Comparison of ENCODE assay signal across 10 cellular contexts in the genomic region with DNA sequence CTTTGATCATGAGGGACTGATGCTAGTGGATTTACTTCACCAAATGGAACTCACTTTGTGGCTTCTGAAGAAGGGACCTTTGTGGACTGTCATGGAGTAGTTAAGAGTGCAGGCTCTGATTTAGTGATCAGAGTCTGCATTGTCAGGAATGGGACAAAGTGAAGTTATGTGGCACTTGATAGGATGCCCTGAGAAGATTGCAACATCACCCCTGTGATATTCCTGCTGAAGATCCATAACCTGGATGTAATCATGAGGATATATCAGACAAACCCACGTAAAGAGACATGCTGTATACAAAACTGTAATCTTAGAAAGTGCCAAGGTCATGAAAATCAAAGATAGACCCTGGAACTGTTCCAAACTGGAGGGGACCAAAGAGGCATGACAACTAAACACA. TPM values are rescaled to one million over a fixed set of nuclear protein-coding genes. Genes with fewer than 3 reads are reported as not detected.
A peak's percentile ranks its signal among the peaks of the same experiment; 100 is the strongest.
DNase-seq lines count a peak whose midpoint lies in the region; ATAC-seq and TF ChIP-seq lines count a peak whose summit lies in the region.
"Had no signal": no experiment of that assay in that cellular context is flagged by ENCODE, and none has a peak within 500 bp of the region (broad histone marks: within the 10 kb centered on the region; RNA-seq: fewer than 3 reads in every experiment).

No MANE protein-coding gene starts in this region.

- peak overlapping the region in 4 of 10 experiments; percentile 87 to 93 (median 92); a peak in 4 of 20 replicates for H3K4me3 ChIP-seq in BLaER1 treated with 17β-estradiol and CSF1 and Interleukin-3, amounts not matched to agents 10 nM and 100 nM
- H3K4me3 ChIP-seq in HAP-1 = peak overlapping the region; percentile 97
- peak overlapping the region in 1 of 2 experiments; percentile 88 for H3K4me3 ChIP-seq in mesenchymal stem cell (ENCODE audit: insufficient read depth in 1 of 2, low read depth in 1 of 2, low read length in 2 of 2)

- intact Hi-C loops in left ventricle myocardium superior (cut with micrococcal nuclease) = no loop called here
- intact Hi-C loops in CD14-positive monocyte (cut with micrococcal nuclease) = loop anchor here in 1 of 2 donors (5.0 kb wide), 1 partner anchor 78 kb away; a partner anchor contains a TSS
- intact Hi-C loops in cardiac septum (cut with DNase I) = loop anchor here (2.0 kb wide), 1 partner anchor 31 kb away; a partner anchor contains a TSS

- no peaks in the 10 kb centered on the region for H3K27me3 ChIP-seq in BLaER1 treated with 17β-estradiol and CSF1 and Interleukin-3, amounts not matched to agents 10 nM and 100 nM
- H3K27me3 ChIP-seq in HAP-1 (ENCODE audit: low read depth) (no peaks in the 10 kb centered on the region), mesenchymal stem cell (ENCODE audit: control insufficient read depth in 1 of 2, insufficient read depth in 1 of 2, low read length in 2 of 2) (no peaks in the 10 kb centered on the region)
- H3K27me3 ChIP-seq: esophagus squamous epithelium had no signal

- no peak overlapping the region for H2AK5ac ChIP-seq in mesenchymal stem cell (ENCODE audit: low read length, severe bottlenecking)

- peaks cover 27% of the 10 kb centered on the region for H3K4me1 Mint-ChIP-seq in activated T-helper 17 cell treated with anti-CD3 and anti-CD28 coated beads, Interleukin-2, amount 50 U/mL, for 72 hours
- H3K4me1 Mint-ChIP-seq in CD14-positive monocyte = peaks cover 19% of the 10 kb centered on the region

- peaks cover 27 to 34% (median 31%) of the 10 kb centered on the region in 10 experiments for H3K4me1 ChIP-seq in BLaER1 treated with 17β-estradiol and CSF1 and Interleukin-3, amounts not matched to agents 10 nM and 100 nM
- peaks cover 16% of the 10 kb centered on the region for H3K4me1 ChIP-seq in HAP-1
- peaks cover 3% of the 10 kb centered on the region for H3K4me1 ChIP-seq in mesenchymal stem cell (ENCODE audit: control insufficient read depth, insufficient read depth, low read depth, low read length)

- no peak overlapping the region for H2AFZ ChIP-seq in mesenchymal stem cell (ENCODE audit: low read depth, low read length)

- H3K4me3 Mint-ChIP-seq in activated T-helper 17 cell treated with anti-CD3 and anti-CD28 coated beads, Interleukin-2, amount 50 U/mL, for 72 hours = peak overlapping the region; percentile 95
- no peak overlapping the region for H3K4me3 Mint-ChIP-seq in CD14-positive monocyte

- H2BK12ac ChIP-seq in mesenchymal stem cell (ENCODE audit: low read length in 2 of 2) = no peak overlapping the region

- H3K9me3 ChIP-seq in BLaER1 treated with 17β-estradiol and CSF1 and Interleukin-3, amounts not matched to agents 10 nM and 100 nM (replicated peaks in 1 of 11) = no peaks in the 10 kb centered on the region
- H3K9me3 ChIP-seq in HAP-1 = no peaks in the 10 kb centered on the region
- no peaks in the 10 kb centered on the region for H3K9me3 ChIP-seq in mesenchymal stem cell (ENCODE audit: control insufficient read depth, low read length)
- H3K9me3 ChIP-seq: esophagus squamous epithelium had no signal

- ATAC-seq in activated T-helper 17 cell treated with anti-CD3 and anti-CD28 coated beads, Interleukin-2, amount 50 U/mL, for 72 hours (replicated peaks) = no peak
- ATAC-seq in left ventricle myocardium superior (no peak), HG03045 (IDR thresholded peaks at IDR 0.05; ENCODE audit: unreplicated experiment) (no peak)

- H3K23ac ChIP-seq in mesenchymal stem cell (ENCODE audit: low read length in 2 of 2) = no peak overlapping the region

- no peak overlapping the region for H4K91ac ChIP-seq in mesenchymal stem cell (ENCODE audit: low read length)

- peak overlapping the region; percentile 9 for H3K27ac Mint-ChIP-seq in activated T-helper 17 cell treated with anti-CD3 and anti-CD28 coated beads, Interleukin-2, amount 50 U/mL, for 72 hours
- H3K27ac Mint-ChIP-seq in CD14-positive monocyte = no peak overlapping the region

- peaks cover 15 to 25% (median 21%) of the 10 kb centered on the region in 11 experiments for H3K36me3 ChIP-seq in BLaER1 treated with 17β-estradiol and CSF1 and Interleukin-3, amounts not matched to agents 10 nM and 100 nM
- H3K36me3 ChIP-seq in HAP-1 (replicated peaks) (peaks cover 22% of the 10 kb centered on the region), mesenchymal stem cell (ENCODE audit: control insufficient read depth in 1 of 2, insufficient read depth in 2 of 2, low read depth in 1 of 2, low read length in 2 of 2) (peaks cover 12 to 19% of the 10 kb centered on the region in 2 experiments)

- peaks cover 34% of the 10 kb centered on the region for H3K36me3 Mint-ChIP-seq in activated T-helper 17 cell treated with anti-CD3 and anti-CD28 coated beads, Interleukin-2, amount 50 U/mL, for 72 hours (ENCODE audit: low read depth)
- peaks cover 14 to 19% of the 10 kb centered on the region in 2 donors for H3K36me3 Mint-ChIP-seq in CD14-positive monocyte

- H3K9me3 Mint-ChIP-seq in activated T-helper 17 cell treated with anti-CD3 and anti-CD28 coated beads, Interleukin-2, amount 50 U/mL, for 72 hours = no peaks in the 10 kb centered on the region
- no peaks in the 10 kb centered on the region for H3K9me3 Mint-ChIP-seq in CD14-positive monocyte
- H3K9me3 Mint-ChIP-seq: naive B cell had no signal

- H4K8ac ChIP-seq in mesenchymal stem cell (ENCODE audit: low read length) = no peak overlapping the region

- peak overlapping the region in 8 of 11 experiments; percentile 82 to 92 (median 87); a peak in 8 of 22 replicates for H3K9ac ChIP-seq in BLaER1 treated with 17β-estradiol and CSF1 and Interleukin-3, amounts not matched to agents 10 nM and 100 nM
- H3K9ac ChIP-seq in mesenchymal stem cell (ENCODE audit: low read length) = peak overlapping the region; percentile 92

- no peaks in the 10 kb centered on the region for H3K27me3 Mint-ChIP-seq in activated T-helper 17 cell treated with anti-CD3 and anti-CD28 coated beads, Interleukin-2, amount 50 U/mL, for 72 hours
- peaks cover 0 to 2% (median 0%) of the 10 kb centered on the region in 3 donors for H3K27me3 Mint-ChIP-seq in CD14-positive monocyte (ENCODE audit: low read depth in 3 of 3)
- H3K27me3 Mint-ChIP-seq: naive B cell had no signal

- in situ Hi-C loops in HAP-1 (cut with MboI; ENCODE audit: low sequenced_read_pairs) = no loop called here

- H3K18ac ChIP-seq in mesenchymal stem cell (ENCODE audit: low read depth in 1 of 2, low read length in 2 of 2) = no peak overlapping the region

- H2BK120ac ChIP-seq in mesenchymal stem cell (ENCODE audit: low read depth, low read length) = no peak overlapping the region

- no peak overlapping the region for H3K4ac ChIP-seq in mesenchymal stem cell (ENCODE audit: low read depth in 1 of 2, low read length in 2 of 2)

- no peak overlapping the region for H3K14ac ChIP-seq in mesenchymal stem cell (ENCODE audit: low read length in 2 of 2)

- H3K27ac ChIP-seq in BLaER1 treated with 17β-estradiol and CSF1 and Interleukin-3, amounts not matched to agents 10 nM and 100 nM = no peak overlapping the region
- no peak overlapping the region for H3K27ac ChIP-seq in mesenchymal stem cell (ENCODE audit: low read length, poor library complexity, severe bottlenecking)
- H3K27ac ChIP-seq: esophagus squamous epithelium had no signal

- peaks cover 0 to 16% (median 0%) of the 10 kb centered on the region in 11 experiments; a peak in 4 of 22 replicates for H4K20me1 ChIP-seq in BLaER1 treated with 17β-estradiol and CSF1 and Interleukin-3, amounts not matched to agents 10 nM and 100 nM

- DNase-seq in HAP-1 (ENCODE audit: low spot score in 2 of 2) (no peak), mesenchymal stem cell (no peak), left ventricle myocardium superior (no peak), CD14-positive monocyte (ENCODE audit: low spot score) (no peak), cardiac septum (ENCODE audit: low spot score) (no peak)
- DNase-seq: esophagus squamous epithelium, naive B cell had no signal

- no peak overlapping the region for H2BK15ac ChIP-seq in mesenchymal stem cell (ENCODE audit: low read depth, poor library complexity, severe bottlenecking)

- no peak for TF ChIP-seq CTCF in CD14-positive monocyte (IDR thresholded peaks at IDR 0.05)

- no peak overlapping the region for H2BK5ac ChIP-seq in mesenchymal stem cell (ENCODE audit: low read depth, low read length, poor library complexity, severe bottlenecking)

- H3K79me1 ChIP-seq in mesenchymal stem cell (replicated peaks; ENCODE audit: low read length, poor library complexity, severe bottlenecking) = peaks cover 26% of the 10 kb centered on the region

- WGBS in mesenchymal stem cell = 100% methylated on average over 1 of the region's 1 CpG

- H3K4me2 ChIP-seq in BLaER1 treated with 17β-estradiol and CSF1 and Interleukin-3, amounts not matched to agents 10 nM and 100 nM = peak overlapping the region; percentile 90 to 99 (median 96); a peak in 21 of 22 replicates
- no peak overlapping the region for H3K4me2 ChIP-seq in mesenchymal stem cell (ENCODE audit: low read length, poor library complexity, severe bottlenecking)

RNA-seq across cellular contexts. Expression of a gene that starts 1.6 kb away (rescaled TPM):
- total RNA-seq in activated T-helper 17 cell treated with anti-CD3 and anti-CD28 coated beads, Interleukin-2, amount 50 U/mL, for 72 hours = 10 to 100 TPM; 44.8 to 50.4 TPM
- polyA plus RNA-seq in mesenchymal stem cell (2013, experiment 1 of 2) = 17.0 TPM
- 20.7 TPM for polyA plus RNA-seq in mesenchymal stem cell (2013, experiment 2 of 2)
- total RNA-seq in left ventricle myocardium superior = 22.3 TPM
- polyA plus RNA-seq in CD14-positive monocyte = 10 to 100 TPM; 10.1 to 19.8 TPM
- total RNA-seq in cardiac septum = 18.0 TPM

RNA-seq across cellular contexts. Expression of a gene that starts 30.2 kb away (rescaled TPM):
- total RNA-seq in activated T-helper 17 cell treated with anti-CD3 and anti-CD28 coated beads, Interleukin-2, amount 50 U/mL, for 72 hours = 10 to 100 TPM; 22.2 to 40.3 TPM
- 8.4 TPM for polyA plus RNA-seq in mesenchymal stem cell (2013, experiment 1 of 2)
- polyA plus RNA-seq in mesenchymal stem cell (2013, experiment 2 of 2) = 9.2 TPM
- total RNA-seq in left ventricle myocardium superior = 23.5 TPM
- 10 to 100 TPM; 10.0 to 15.0 TPM for polyA plus RNA-seq in CD14-positive monocyte
- 14.5 TPM for total RNA-seq in cardiac septum

RNA-seq across cellular contexts. Expression of a gene that starts 30.3 kb away (rescaled TPM):
- total RNA-seq in activated T-helper 17 cell treated with anti-CD3 and anti-CD28 coated beads, Interleukin-2, amount 50 U/mL, for 72 hours = 10 to 100 TPM; 36.4 to 56.3 TPM
- polyA plus RNA-seq in mesenchymal stem cell (2013, experiment 1 of 2) = 16.9 TPM
- polyA plus RNA-seq in mesenchymal stem cell (2013, experiment 2 of 2) = 17.1 TPM
- total RNA-seq in left ventricle myocardium superior (10.0 TPM), cardiac septum (11.9 TPM)
- polyA plus RNA-seq in CD14-positive monocyte = 1 to 10 TPM; 5.7 to 7.5 TPM
